ENCODE assay signal across 17 cellular contexts in the genomic region with DNA sequence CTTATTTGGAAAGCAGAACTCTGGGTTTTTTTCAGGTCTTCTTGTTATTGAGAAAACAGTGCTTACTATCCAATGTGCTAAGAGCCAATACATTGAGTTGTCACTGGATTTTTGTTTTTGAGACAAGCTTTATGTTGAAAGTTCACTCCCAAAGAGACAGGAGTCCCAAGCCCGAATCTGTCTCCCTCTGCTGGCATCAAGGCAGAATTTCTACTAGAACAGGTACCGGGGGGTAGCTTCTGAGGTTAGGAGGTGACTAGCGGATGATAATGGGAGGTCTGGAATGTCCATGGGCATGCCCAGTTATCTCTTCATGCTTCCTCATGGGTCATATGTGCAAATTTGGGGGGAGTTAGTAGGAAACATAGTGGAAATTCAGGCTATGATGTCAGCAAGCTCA. TPM values are rescaled to one million over a fixed set of nuclear protein-coding genes. Genes with fewer than 3 reads are reported as not detected.
DNase-seq lines count a peak whose midpoint lies in the region; ATAC-seq and TF ChIP-seq lines count a peak whose summit lies in the region.
"Had no signal": no experiment of that assay in that cellular context is flagged by ENCODE, and none has a peak within 500 bp of the region (broad histone marks: within the 10 kb centered on the region; RNA-seq: fewer than 3 reads in every experiment).

No MANE protein-coding gene starts in this region.

- no peak overlapping the region for H2AFZ ChIP-seq in OCI-LY7 (ENCODE audit: low read length)

- peaks cover 60% of the 10 kb centered on the region for H3K9me3 Mint-ChIP-seq in activated naive CD4-positive, alpha-beta T cell treated with anti-CD3 and anti-CD28 coated beads, Interleukin-2, amount 10 ng/mL, durations not matched to agents 7 days and 5 days

- H3K9me3 ChIP-seq in OCI-LY7 (ENCODE audit: low read length), result peaks cover 44% of the 10 kb centered on the region

- no peaks in the 10 kb centered on the region for H3K27me3 Mint-ChIP-seq in activated naive CD4-positive, alpha-beta T cell treated with anti-CD3 and anti-CD28 coated beads, Interleukin-2, amount 10 ng/mL, durations not matched to agents 7 days and 5 days
- H3K27me3 Mint-ChIP-seq: activated naive CD8-positive, alpha-beta T cell treated with anti-CD3 and anti-CD28 coated beads, Interleukin-2, amount 10 ng/mL, durations not matched to agents 7 days and 5 days; stimulated activated memory B cell treated with anti-CD40 and anti-IgM and Interleukin-4, amounts not matched to agents 10 μg/mL and 1 μg/mL and 100 μg/mL, for 72 hours had no signal

- peaks cover 59% of the 10 kb centered on the region for H3K36me3 Mint-ChIP-seq in activated naive CD4-positive, alpha-beta T cell treated with anti-CD3 and anti-CD28 coated beads, Interleukin-2, amount 10 ng/mL, durations not matched to agents 7 days and 5 days

- no peaks in the 10 kb centered on the region; the same call in 1 of the 2 replicates for H3K79me2 ChIP-seq in OCI-LY7 (ENCODE audit: insufficient read depth, low read depth, low read length)

- TF ChIP-seq CTCF in 22Rv1 (IDR thresholded peaks at IDR 0.05), result peak; percentile 48
- TF ChIP-seq CTCF in GM12873 (IDR thresholded peaks at IDR 0.05; ENCODE audit: insufficient read depth, low read depth, low read length, missing control alignments), result peak; percentile 31
- peak; percentile 69 for TF ChIP-seq CTCF in OCI-LY7 (conservative IDR thresholded peaks at IDR 0.05; ENCODE audit: low read length)
- TF ChIP-seq CTCF in fibroblast of mammary gland (conservative IDR thresholded peaks at IDR 0.05; ENCODE audit: control insufficient read depth, insufficient read depth, low read depth, low read length), result peak; percentile 19

- no peak for DNase-seq in OCI-LY7 (ENCODE audit: low spot score)
- no peak for DNase-seq in fibroblast of mammary gland (ENCODE audit: low read depth)
- DNase-seq in activated CD4-positive, CD25-positive, alpha-beta regulatory T cell (lab: John Stamatoyannopoulos, UW), result no peak
- DNase-seq in activated naive CD4-positive, alpha-beta T cell treated with anti-CD3 and anti-CD28 coated beads, Interleukin-2, amount 10 ng/mL, durations not matched to agents 7 days and 5 days, result no peak
- DNase-seq: activated CD4-positive, alpha-beta T cell treated with anti-CD3 and anti-CD28 coated beads for 1 hour; activated naive CD8-positive, alpha-beta T cell treated with anti-CD3 and anti-CD28 coated beads, Interleukin-2, amount 10 ng/mL, durations not matched to agents 7 days and 5 days; activated T-cell treated with anti-CD3 and anti-CD28 coated beads for 4 hours; central memory CD4-positive, alpha-beta T cell; kidney; NCI-H1694 treated with DMSO at 0.1 percent for 48 hours; NCI-H526 treated with DMSO at 0.1 percent for 48 hours had no signal

- no peak overlapping the region for H3K4me3 Mint-ChIP-seq in activated naive CD4-positive, alpha-beta T cell treated with anti-CD3 and anti-CD28 coated beads, Interleukin-2, amount 10 ng/mL, durations not matched to agents 7 days and 5 days
- H3K4me3 Mint-ChIP-seq: activated naive CD8-positive, alpha-beta T cell treated with anti-CD3 and anti-CD28 coated beads, Interleukin-2, amount 10 ng/mL, durations not matched to agents 7 days and 5 days; stimulated activated memory B cell treated with anti-CD40 and anti-IgM and Interleukin-4, amounts not matched to agents 10 μg/mL and 1 μg/mL and 100 μg/mL, for 72 hours had no signal

- no peaks in the 10 kb centered on the region for H3K4me1 Mint-ChIP-seq in activated naive CD4-positive, alpha-beta T cell treated with anti-CD3 and anti-CD28 coated beads, Interleukin-2, amount 10 ng/mL, durations not matched to agents 7 days and 5 days
- H3K4me1 Mint-ChIP-seq: activated naive CD8-positive, alpha-beta T cell treated with anti-CD3 and anti-CD28 coated beads, Interleukin-2, amount 10 ng/mL, durations not matched to agents 7 days and 5 days; stimulated activated memory B cell treated with anti-CD40 and anti-IgM and Interleukin-4, amounts not matched to agents 10 μg/mL and 1 μg/mL and 100 μg/mL, for 72 hours had no signal

- no peak overlapping the region for H3K4me2 ChIP-seq in OCI-LY7 (ENCODE audit: low read length)

- H3K9me2 ChIP-seq in OCI-LY7 (ENCODE audit: insufficient read depth, low read length), result no peaks in the 10 kb centered on the region

- H3K27ac ChIP-seq in 22Rv1, result no peak overlapping the region
- H3K27ac ChIP-seq in OCI-LY7 (ENCODE audit: low read depth, low read length, poor library complexity, severe bottlenecking), result no peak overlapping the region
- H3K27ac ChIP-seq: tibial nerve had no signal

- H3K27ac Mint-ChIP-seq in activated naive CD4-positive, alpha-beta T cell treated with anti-CD3 and anti-CD28 coated beads, Interleukin-2, amount 10 ng/mL, durations not matched to agents 7 days and 5 days, result no peak overlapping the region
- H3K27ac Mint-ChIP-seq: activated naive CD8-positive, alpha-beta T cell treated with anti-CD3 and anti-CD28 coated beads, Interleukin-2, amount 10 ng/mL, durations not matched to agents 7 days and 5 days; stimulated activated memory B cell treated with anti-CD40 and anti-IgM and Interleukin-4, amounts not matched to agents 10 μg/mL and 1 μg/mL and 100 μg/mL, for 72 hours had no signal

- no TSS peak for BruUV-seq in OCI-LY7 (replicated peaks; lab: Mats Ljungman, UMichigan)

- H4K20me1 ChIP-seq in OCI-LY7 (ENCODE audit: insufficient read depth, low read length), result no peaks in the 10 kb centered on the region

- H3K4me3 ChIP-seq in OCI-LY7 (ENCODE audit: low read depth, low read length, poor library complexity, severe bottlenecking) (no peak overlapping the region), fibroblast of mammary gland (ENCODE audit: control insufficient read depth, low read depth, low read length) (no peak overlapping the region)
- H3K4me3 ChIP-seq: tibial nerve had no signal

- peaks cover 87% of the 10 kb centered on the region for H3K36me3 ChIP-seq in OCI-LY7 (ENCODE audit: insufficient read depth, low read length)

- ATAC-seq in GM21367 (IDR thresholded peaks at IDR 0.05; ENCODE audit: unreplicated experiment) (no peak), GM18868 (IDR thresholded peaks at IDR 0.05; ENCODE audit: unreplicated experiment) (no peak)
- ATAC-seq: stimulated activated memory B cell treated with anti-CD40 and anti-IgM and Interleukin-4, amounts not matched to agents 10 μg/mL and 1 μg/mL and 100 μg/mL, for 72 hours had no signal

- no peaks in the 10 kb centered on the region for H3K4me1 ChIP-seq in OCI-LY7 (ENCODE audit: insufficient read depth, low read length, poor library complexity, severe bottlenecking)
- H3K4me1 ChIP-seq: tibial nerve had no signal

- intact Hi-C loops in OCI-LY7 (cut with micrococcal nuclease; ENCODE audit: unreplicated experiment), result no loop called here

- POLR2A ChIA-PET in OCI-LY7 (lab: Charles Lee), result interaction anchor here (0.5 to 1.0 kb wide), 7 partner anchors 9 to 1471 kb away, joined by 3 to 5 read pairs (median 3); no protein-coding TSS in a partner anchor

- CTCF ChIA-PET in OCI-LY7 (lab: Charles Lee; ENCODE audit: unreplicated experiment), result no interaction called here
- CTCF ChIA-PET in activated naive CD4-positive, alpha-beta T cell treated with anti-CD3 and anti-CD28 coated beads, Interleukin-2, amount 10 ng/mL, durations not matched to agents 7 days and 5 days (lab: Charles Lee), result interaction anchor here (0.8 to 1.1 kb wide), 2 partner anchors 33 to 37 kb away, joined by 3 read pairs; no protein-coding TSS in a partner anchor

RNA-seq across cellular contexts. Expression of a gene that starts 25.1 kb away (rescaled TPM):
- total RNA-seq in OCI-LY7 (2014; rRNA removed; shearing (Covaris generic)), result 24.7 and 29.0 TPM in 2 replicates
- total RNA-seq in OCI-LY7 (2022), result 32.9 and 33.3 TPM in 2 replicates

RNA-seq across cellular contexts. Expression of a gene that starts 42.5 kb away (rescaled TPM):
- total RNA-seq in OCI-LY7 (2014; rRNA removed; shearing (Covaris generic)), result 16.9 and 17.4 TPM in 2 replicates
- total RNA-seq in OCI-LY7 (2022), result 13.6 and 15.5 TPM in 2 replicates

Comparison
In these comparisons a context has a peak if more than half of its experiments do, and no peak if none do; other contexts are left out.
1. CTCF ChIP-seq: peak in every context shown above with its lines; median percentile 69 in OCI-LY7; 48 in 22Rv1; 31 in GM12873; 19 in fibroblast of mammary gland.